In genomic region chr3:171125010-171125409, GRCh38 we compare ENCODE assay signal across 17 cellular contexts.
DNase-seq lines count a peak whose midpoint lies in the region; ATAC-seq and TF ChIP-seq lines count a peak whose summit lies in the region.
"Had no signal": no experiment of that assay in that cellular context is flagged by ENCODE, and none has a peak within 500 bp of the region (broad histone marks: within the 10 kb centered on the region; RNA-seq: fewer than 3 reads in every experiment).

No MANE protein-coding gene starts in this region.

- no peak overlapping the region for H3K9ac ChIP-seq in GM23248

- H3K9me2 ChIP-seq in GM23248 (ENCODE audit: insufficient read depth) = no peaks in the 10 kb centered on the region

- H3K36me3 ChIP-seq in GM23248 (ENCODE audit: low read depth) = no peaks in the 10 kb centered on the region
- H3K36me3 ChIP-seq in brain microvascular endothelial cell (replicated peaks) = peaks cover 13% of the 10 kb centered on the region
- H3K36me3 ChIP-seq in transverse colon = peaks cover 0 to 22% (median 7%) of the 10 kb centered on the region in 4 donors
- H3K36me3 ChIP-seq in breast epithelium = no peaks in the 10 kb centered on the region

- intact Hi-C loops in transverse colon (cut with DNase I; ENCODE audit: low total_unique reads) = no loop called here
- intact Hi-C loops in breast epithelium (cut with DNase I; ENCODE audit: low total_unique reads) = no loop called here

- TF ChIP-seq POLR2A in transverse colon (IDR thresholded peaks at IDR 0.05) (no peak), breast epithelium (IDR thresholded peaks at IDR 0.05) (no peak)

- H3K27me3 ChIP-seq in GM23248 (replicated peaks; ENCODE audit: insufficient read depth) (no peaks in the 10 kb centered on the region), brain microvascular endothelial cell (replicated peaks) (no peaks in the 10 kb centered on the region), transverse colon (no peaks in the 10 kb centered on the region), breast epithelium (no peaks in the 10 kb centered on the region)

- no peak overlapping the region for H3K4me3 ChIP-seq in GM23248
- H3K4me3 ChIP-seq in brain microvascular endothelial cell (ENCODE audit: low read depth, low read length) = no peak overlapping the region
- H3K4me3 ChIP-seq in fibroblast of pulmonary artery (replicated peaks; ENCODE audit: low read depth, low read length) = no peak overlapping the region
- H3K4me3 ChIP-seq in transverse colon = no peak overlapping the region
- no peak overlapping the region for H3K4me3 ChIP-seq in breast epithelium
- H3K4me3 ChIP-seq: A549 had no signal

- WGBS in GM23248 (ENCODE audit: low coverage in 1 of 2, low lambda C conversion rate in 2 of 2, missing lambda C conversion rate in 2 of 2), 2 experiments = 26 to 32% methylated on average over 1 of the region's 1 CpG
- WGBS in transverse colon (ENCODE audit: low coverage in 1 of 2), 2 donors = 78 to 83% methylated on average over 1 of the region's 1 CpG

- H3K9me3 ChIP-seq in GM23248 (ENCODE audit: low read depth) (no peaks in the 10 kb centered on the region), transverse colon (no peaks in the 10 kb centered on the region), breast epithelium (no peaks in the 10 kb centered on the region)
- H3K9me3 ChIP-seq: A549 had no signal

- no peaks in the 10 kb centered on the region for H3K79me2 ChIP-seq in GM23248 (ENCODE audit: insufficient read depth)

- TF ChIP-seq CTCF in brain microvascular endothelial cell (IDR thresholded peaks at IDR 0.05; ENCODE audit: low read depth, low read length, missing control alignments) (no peak), fibroblast of pulmonary artery (IDR thresholded peaks at IDR 0.05; ENCODE audit: low read length, missing control alignments) (no peak), transverse colon (IDR thresholded peaks at IDR 0.05) (no peak), breast epithelium (IDR thresholded peaks at IDR 0.05) (no peak)

- in situ Hi-C loops in GM23248 (cut with MboI) = no loop called here
- in situ Hi-C loops in brain microvascular endothelial cell (cut with HindIII; ENCODE audit: low pct_ligation_motif_present, low sequenced_read_pairs) = no loop called here
- in situ Hi-C loops in transverse colon (cut with MboI; ENCODE audit: low pct_ligation_motif_present in 1 of 4, low pct_unique_long_range_greater_than_20kb in 1 of 4, low sequenced_read_pairs in 3 of 4) = no loop called here

- ATAC-seq in HG03045 (IDR thresholded peaks at IDR 0.05; ENCODE audit: unreplicated experiment) (no peak), SK-N-SH treated with all-trans-retinoic acid at 6 μM for 48 hours (no peak)
- ATAC-seq: A549 had no signal

- DNase-seq in GM23248 = peak; percentile 42
- peak; percentile 34 for DNase-seq in brain microvascular endothelial cell
- peak; percentile 88 for DNase-seq in fibroblast of pulmonary artery (ENCODE audit: low read depth)
- peak; percentile 4 for DNase-seq in pulmonary artery endothelial cell (ENCODE audit: low read depth, low spot score)
- no peak for DNase-seq in transverse colon
- DNase-seq in breast epithelium (ENCODE audit: low spot score in 2 of 2) = no peak
- DNase-seq: CD4-positive, alpha-beta T cell; H7; NCI-H1105 treated with DMSO at 0.1 percent for 48 hours; NCI-H187; NCI-H526 treated with DMSO at 0.1 percent for 48 hours; OCI-M1; SHP77 treated with DMSO at 0.1 percent for 48 hours had no signal

- H3K27ac ChIP-seq in GM23248 (no peak overlapping the region), brain microvascular endothelial cell (no peak overlapping the region), transverse colon (no peak overlapping the region), breast epithelium (no peak overlapping the region)
- H3K27ac ChIP-seq: A549, HL-60 had no signal

- no peak overlapping the region for H3K4me2 ChIP-seq in GM23248 (ENCODE audit: unreplicated experiment)
- H3K4me2 ChIP-seq: A549 had no signal

- peaks cover 26% of the 10 kb centered on the region for H3K4me1 ChIP-seq in GM23248 (ENCODE audit: insufficient read depth)
- no peaks in the 10 kb centered on the region for H3K4me1 ChIP-seq in transverse colon
- no peaks in the 10 kb centered on the region for H3K4me1 ChIP-seq in breast epithelium
- H3K4me1 ChIP-seq: A549 had no signal

- H4K20me1 ChIP-seq in GM23248 (ENCODE audit: insufficient read depth) = no peaks in the 10 kb centered on the region

- no peak overlapping the region for H2AFZ ChIP-seq in GM23248

- H3F3A ChIP-seq in GM23248 (ENCODE audit: insufficient read depth) = peaks cover 15% of the 10 kb centered on the region

- no peak for TF ChIP-seq EP300 in transverse colon (IDR thresholded peaks at IDR 0.05; ENCODE audit: low read depth)

TF ChIP-seq in SK-N-SH treated with all-trans-retinoic acid at 6 μM for 48 hours, 23 proteins besides CTCF, POLR2A, EP300 and RAD21:
- TF ChIP-seq ISL1 (CRISPR knock-in tag; IDR thresholded peaks at IDR 0.05) (no peak), SNAI2 (CRISPR knock-in tag; IDR thresholded peaks at IDR 0.05) (no peak), CREB5 (CRISPR knock-in tag; IDR thresholded peaks at IDR 0.05; ENCODE audit: low read depth) (no peak), TCF4 (CRISPR knock-in tag; IDR thresholded peaks at IDR 0.05; ENCODE audit: borderline replicate concordance) (no peak), ZC3H10 (CRISPR knock-in tag; IDR thresholded peaks at IDR 0.05) (no peak), ZNF70 (CRISPR knock-in tag; IDR thresholded peaks at IDR 0.05) (no peak)

Comparison
In these comparisons a context has a peak if more than half of its experiments do, and no peak if none do; other contexts are left out.
1. DNase-seq: peak in GM23248 (single experiment), brain microvascular endothelial cell (single experiment), fibroblast of pulmonary artery (single experiment) and pulmonary artery endothelial cell (single experiment); none in transverse colon (single experiment) and breast epithelium (0 of 2).